In the genomic region with DNA sequence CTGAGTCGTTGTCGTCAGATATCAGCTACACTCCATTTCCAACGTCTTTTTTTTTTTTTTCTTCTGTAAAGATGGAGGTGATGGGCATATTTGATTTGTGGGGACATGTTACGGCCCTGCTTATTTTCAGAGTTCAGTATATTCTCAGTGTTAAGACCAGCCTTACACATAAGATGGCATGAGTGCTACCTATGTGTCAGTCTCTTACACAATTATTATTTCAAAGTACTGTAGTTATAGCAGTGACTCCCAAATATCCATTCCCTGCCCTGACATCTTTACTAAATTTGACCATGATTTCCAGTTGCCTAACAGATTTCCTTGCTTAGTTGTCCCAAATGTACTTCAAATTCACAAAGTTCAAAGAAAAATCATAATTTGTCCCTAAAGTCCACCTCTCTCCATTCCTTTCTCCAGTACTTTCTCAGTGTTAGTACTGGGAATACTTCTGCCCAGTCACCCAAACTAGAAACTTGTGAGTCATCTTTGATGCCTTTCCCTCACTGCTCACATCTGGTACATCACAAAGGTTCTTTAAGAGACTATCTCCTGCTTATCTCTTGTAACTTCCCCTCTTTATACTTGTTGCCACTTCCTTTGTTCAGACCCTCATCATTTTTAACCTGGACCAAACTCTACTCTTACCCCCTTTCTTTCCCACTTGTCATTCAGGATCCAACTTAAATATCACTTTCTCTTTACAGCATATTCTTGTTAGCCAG, we compare ENCODE assay signal across 8 cellular contexts.
DNase-seq lines count a peak whose midpoint lies in the region; ATAC-seq, FAIRE-seq and TF ChIP-seq lines count a peak whose summit lies in the region.

No MANE protein-coding gene starts in this region.

- no peak overlapping the region for H3K4me3 ChIP-seq in BLaER1 treated with 17β-estradiol and CSF1 and Interleukin-3, amounts not matched to agents 10 nM and 100 nM
- no peak overlapping the region for H3K4me3 ChIP-seq in Jurkat, Clone E6-1 (ENCODE audit: low read length)
- no peak overlapping the region for H3K4me3 ChIP-seq in keratinocyte (ENCODE audit: control insufficient read depth in 2 of 3, extremely low read depth in 1 of 3, insufficient read depth in 2 of 3, low read depth in 1 of 3, low read length in 3 of 3)
- H3K4me3 ChIP-seq in lower leg skin (ENCODE audit: low read depth, poor library complexity, severe bottlenecking): no peak overlapping the region

- no peaks in the 10 kb centered on the region for H3K27me3 Mint-ChIP-seq in activated T-helper 17 cell treated with anti-CD3 and anti-CD28 coated beads, Interleukin-2, amount 50 U/mL, for 72 hours

- intact Hi-C loops in lower leg skin (cut with DNase I; ENCODE audit: low total_unique reads): no loop called here

- WGBS in lower leg skin, 2 donors: 92 to 93% methylated on average over 4 of the region's 4 CpGs

- H3K36me3 ChIP-seq in BLaER1 treated with 17β-estradiol and CSF1 and Interleukin-3, amounts not matched to agents 10 nM and 100 nM: peaks cover 27 to 64% (median 38%) of the 10 kb centered on the region in 11 experiments
- H3K36me3 ChIP-seq in keratinocyte (ENCODE audit: control insufficient read depth in 2 of 2, extremely low read depth in 1 of 2, insufficient read depth in 2 of 2, low read length in 2 of 2): peaks cover 0 to 6% of the 10 kb centered on the region in 2 experiments

- H3K4me1 Mint-ChIP-seq in activated T-helper 17 cell treated with anti-CD3 and anti-CD28 coated beads, Interleukin-2, amount 50 U/mL, for 72 hours: peaks cover 26% of the 10 kb centered on the region

- H3K9me1 ChIP-seq in keratinocyte (ENCODE audit: control insufficient read depth, extremely low read depth, insufficient read depth, low read length): peaks cover 2% of the 10 kb centered on the region

- H3K4me2 ChIP-seq in BLaER1 treated with 17β-estradiol and CSF1 and Interleukin-3, amounts not matched to agents 10 nM and 100 nM: peak overlapping the region in 8 of 11 experiments; percentile 8 to 37 (median 20); a peak in 6 of 22 replicates
- H3K4me2 ChIP-seq in keratinocyte (ENCODE audit: control insufficient read depth, extremely low read depth, insufficient read depth, low read depth, low read length): peak overlapping the region; percentile 33

- no peak overlapping the region; a peak in 2 of 22 replicates for H3K27ac ChIP-seq in BLaER1 treated with 17β-estradiol and CSF1 and Interleukin-3, amounts not matched to agents 10 nM and 100 nM
- peak overlapping the region; percentile 63 for H3K27ac ChIP-seq in keratinocyte (ENCODE audit: control insufficient read depth, insufficient read depth, low read length)

- H3K9me3 ChIP-seq in BLaER1 treated with 17β-estradiol and CSF1 and Interleukin-3, amounts not matched to agents 10 nM and 100 nM (replicated peaks in 1 of 11): peaks cover 0 to 15% (median 7%) of the 10 kb centered on the region in 11 experiments; a peak in 9 of 22 replicates
- H3K9me3 ChIP-seq in keratinocyte (ENCODE audit: control insufficient read depth, low read depth, low read length): no peaks in the 10 kb centered on the region

- H3K9ac ChIP-seq in BLaER1 treated with 17β-estradiol and CSF1 and Interleukin-3, amounts not matched to agents 10 nM and 100 nM: no peak overlapping the region
- H3K9ac ChIP-seq in keratinocyte (ENCODE audit: control insufficient read depth, extremely low read depth, insufficient read depth, low read length): no peak overlapping the region

- H3K4me1 ChIP-seq in BLaER1 treated with 17β-estradiol and CSF1 and Interleukin-3, amounts not matched to agents 10 nM and 100 nM: peaks cover 8 to 30% (median 15%) of the 10 kb centered on the region in 10 experiments; a peak in 19 of 20 replicates
- peaks cover 18% of the 10 kb centered on the region for H3K4me1 ChIP-seq in keratinocyte (ENCODE audit: control insufficient read depth, extremely low read depth, insufficient read depth, low read length)

- no peaks in the 10 kb centered on the region for H3K27me3 ChIP-seq in BLaER1 treated with 17β-estradiol and CSF1 and Interleukin-3, amounts not matched to agents 10 nM and 100 nM
- H3K27me3 ChIP-seq in keratinocyte (ENCODE audit: control insufficient read depth, extremely low read depth, insufficient read depth, low read length): no peaks in the 10 kb centered on the region

- no peak overlapping the region for H3K4me3 Mint-ChIP-seq in activated T-helper 17 cell treated with anti-CD3 and anti-CD28 coated beads, Interleukin-2, amount 50 U/mL, for 72 hours

- TF ChIP-seq CTCF in keratinocyte (optimal IDR thresholded peaks at IDR 0.05 in 1 of 3, IDR thresholded peaks at IDR 0.05 in 1 of 3, conservative IDR thresholded peaks at IDR 0.05 in 1 of 3; ENCODE audit: extremely low read depth in 1 of 3, insufficient read depth in 2 of 3, low read length in 3 of 3): no peak
- no peak for TF ChIP-seq CTCF in lower leg skin (IDR thresholded peaks at IDR 0.05)

- no peak overlapping the region for H2AFZ ChIP-seq in keratinocyte (ENCODE audit: control insufficient read depth, low read length)

- peak; percentile 83 for FAIRE-seq in keratinocyte (lab: Jason Lieb, UNC)

- no peaks in the 10 kb centered on the region for H3K9me3 Mint-ChIP-seq in activated T-helper 17 cell treated with anti-CD3 and anti-CD28 coated beads, Interleukin-2, amount 50 U/mL, for 72 hours

- dilution Hi-C loops in keratinocyte (cut with MboI; ENCODE audit: extremely low pct_ligation_motif_present, low sequenced_read_pairs): no loop called here

- no peak overlapping the region for H3K27ac Mint-ChIP-seq in activated T-helper 17 cell treated with anti-CD3 and anti-CD28 coated beads, Interleukin-2, amount 50 U/mL, for 72 hours

- DNase-seq in Jurkat, Clone E6-1 (ENCODE audit: low read depth, low spot score): peak; percentile 66
- DNase-seq in keratinocyte (ENCODE audit: low read depth, low spot score): no peak
- no peak for DNase-seq in NCI-H1417 (lab: John Stamatoyannopoulos, UW)
- no peak for DNase-seq in lower leg skin (ENCODE audit: low spot score in 2 of 2)
- no peak for DNase-seq in NCI-H510A treated with DMSO at 0.1 percent for 48 hours (lab: John Stamatoyannopoulos, UW)

- H3K36me3 Mint-ChIP-seq in activated T-helper 17 cell treated with anti-CD3 and anti-CD28 coated beads, Interleukin-2, amount 50 U/mL, for 72 hours (ENCODE audit: low read depth): peaks cover 15% of the 10 kb centered on the region

- peaks cover 85% of the 10 kb centered on the region for H3K79me2 ChIP-seq in keratinocyte (ENCODE audit: control insufficient read depth, insufficient read depth, low read length)

- no peak for TF ChIP-seq POLR2A in lower leg skin (IDR thresholded peaks at IDR 0.05)

- peaks cover 15 to 94% (median 65%) of the 10 kb centered on the region in 11 experiments; a peak in 21 of 22 replicates for H4K20me1 ChIP-seq in BLaER1 treated with 17β-estradiol and CSF1 and Interleukin-3, amounts not matched to agents 10 nM and 100 nM
- peaks cover 12% of the 10 kb centered on the region for H4K20me1 ChIP-seq in keratinocyte (ENCODE audit: control insufficient read depth, extremely low read depth, insufficient read depth, low read length)

- ATAC-seq in activated T-helper 17 cell treated with anti-CD3 and anti-CD28 coated beads, Interleukin-2, amount 50 U/mL, for 72 hours (replicated peaks): peak; percentile 65
- no peak for ATAC-seq in GM18909 (IDR thresholded peaks at IDR 0.05; ENCODE audit: poor library complexity, unreplicated experiment)
